11 cellular contexts compared by ENCODE assay signal in the genomic region with DNA sequence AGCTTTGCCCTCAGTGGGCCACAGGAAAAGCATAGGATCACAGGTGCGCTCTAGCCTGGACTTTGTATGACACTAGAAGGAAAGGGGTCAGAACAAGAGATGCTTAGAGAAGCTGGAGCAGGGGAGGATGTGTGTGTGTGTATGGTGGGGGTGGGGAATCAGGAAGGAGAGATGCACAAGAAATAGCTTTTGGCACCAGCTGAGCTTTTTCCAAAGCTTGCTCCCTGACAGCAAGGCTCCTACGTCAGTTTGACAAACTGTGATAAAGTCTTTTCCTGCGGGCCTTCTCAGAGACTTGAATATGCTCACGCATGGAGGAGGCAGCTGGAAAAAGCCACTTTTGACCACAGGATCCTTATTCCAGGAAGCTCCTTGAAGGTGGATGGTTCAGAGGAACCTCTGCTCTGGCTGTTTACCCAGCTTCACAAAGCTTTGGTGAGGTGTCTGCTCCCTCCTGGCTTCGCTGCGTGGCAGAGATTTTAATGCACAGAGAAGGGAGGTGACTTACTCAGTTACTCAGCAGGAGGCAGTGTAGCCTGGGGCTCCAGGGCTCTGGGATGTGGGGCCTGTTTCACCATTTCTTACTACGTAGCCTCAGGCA. TPM values are rescaled to one million over a fixed set of nuclear protein-coding genes. Genes with fewer than 3 reads are reported as not detected.
DNase-seq lines count a peak whose midpoint lies in the region; ATAC-seq, FAIRE-seq and TF ChIP-seq lines count a peak whose summit lies in the region.
"Had no signal": no experiment of that assay in that cellular context is flagged by ENCODE, and none has a peak within 500 bp of the region (broad histone marks: within the 10 kb centered on the region; RNA-seq: fewer than 3 reads in every experiment).

No MANE protein-coding gene starts in this region.

- no peak overlapping the region for H3K23ac ChIP-seq in H1 (ENCODE audit: insufficient read length)

- H3K4me3 Mint-ChIP-seq in activated CD4-positive, alpha-beta T cell treated with anti-CD3 and anti-CD28 coated beads, Interleukin-2, amount 10 ng/mL, durations not matched to agents 24 days and 14 days: no peak overlapping the region

- 80% methylated on average over 7 of the region's 7 CpGs; no CpG with 5 or more reads in 1 of the 2 experiments for WGBS in H1 (ENCODE audit: extremely low coverage in 1 of 2, insufficient coverage in 1 of 2, insufficient read length in 1 of 2, insufficient replicate concordance in 2 of 2, low coverage in 1 of 2, low lambda C conversion rate in 2 of 2, missing lambda C conversion rate in 1 of 2), 2 experiments

- H2AFZ ChIP-seq in H1 (ENCODE audit: low read length): no peak overlapping the region

- peaks cover 7 to 43% (median 23%) of the 10 kb centered on the region in 4 experiments for H3K4me1 ChIP-seq in H1 (replicated peaks in 1 of 4; ENCODE audit: control insufficient read depth in 3 of 4, insufficient read depth in 4 of 4, low read length in 3 of 4)
- H3K4me1 ChIP-seq in mucosa of stomach (ENCODE audit: control insufficient read depth, insufficient read depth, low read length): peaks cover 81% of the 10 kb centered on the region
- H3K4me1 ChIP-seq in upper lobe of right lung: peaks cover 81% of the 10 kb centered on the region

- H2BK20ac ChIP-seq in H1 (ENCODE audit: low read length): peak overlapping the region; percentile 86; the same call in 1 of the 2 replicates

- peaks cover 15% of the 10 kb centered on the region; the same call in 1 of the 2 replicates for H3K23me2 ChIP-seq in H1 (ENCODE audit: low read depth, low read length)

- no peaks in the 10 kb centered on the region for H3K79me1 ChIP-seq in H1 (ENCODE audit: low read depth, low read length)

- H2BK12ac ChIP-seq in H1 (ENCODE audit: low read depth, low read length): peak overlapping the region; percentile 84; the same call in 1 of the 2 replicates

- no peak for DNase-seq in activated CD4-positive, alpha-beta T cell treated with anti-CD3 and anti-CD28 coated beads, Interleukin-2, amount 10 ng/mL, durations not matched to agents 24 days and 14 days
- no peak for DNase-seq in activated CD4-positive, alpha-beta T cell treated with anti-CD3 and anti-CD28 coated beads for 48 hours
- DNase-seq in H1 (ENCODE audit: low read depth in 1 of 2, low spot score in 2 of 2) (no peak), upper lobe of right lung (no peak), NCI-H748 (lab: John Stamatoyannopoulos, UW; ENCODE audit: unreplicated experiment) (no peak)
- DNase-seq: ACHN, NCI-H345 had no signal

- H3K4me3 ChIP-seq in H1 (ENCODE audit: extremely low read depth in 1 of 4, insufficient read depth in 2 of 4, low read depth in 3 of 4, low read length in 4 of 4): no peak overlapping the region
- peak overlapping the region; percentile 49 for H3K4me3 ChIP-seq in mucosa of stomach (ENCODE audit: low read length)
- no peak overlapping the region for H3K4me3 ChIP-seq in upper lobe of right lung

- H3K27me3 Mint-ChIP-seq in activated CD4-positive, alpha-beta T cell treated with anti-CD3 and anti-CD28 coated beads, Interleukin-2, amount 10 ng/mL, durations not matched to agents 24 days and 14 days: peaks cover 33% of the 10 kb centered on the region

- CTCF ChIA-PET in H1 (lab: Charles Lee; ENCODE audit: partially characterized antibody): interaction anchor here (0.6 to 39.4 kb wide), 10 partner anchors 8 to 278 kb away, joined by 3 to 1347 read pairs (median 5); a partner anchor contains a TSS

- H3K56ac ChIP-seq in H1 (replicated peaks; ENCODE audit: insufficient read length, low read depth, low read length): no peak overlapping the region

- no peak for FAIRE-seq in H1 (lab: Jason Lieb, UNC)
- FAIRE-seq: TTC549 had no signal

- TF ChIP-seq RAD21 in H1 (IDR thresholded peaks at IDR 0.05 in 1 of 2, conservative IDR thresholded peaks at IDR 0.05 in 1 of 2; ENCODE audit: low read depth in 2 of 2, low read length in 2 of 2): no peak

- H2AK5ac ChIP-seq in H1 (ENCODE audit: low read depth, low read length): peak overlapping the region; percentile 96

- no peak overlapping the region for H4K8ac ChIP-seq in H1 (ENCODE audit: extremely low read depth, insufficient read depth, low read length)

- POLR2A ChIA-PET in H1 (lab: Charles Lee; ENCODE audit: partially characterized antibody): interaction anchor here (1.0 to 12.2 kb wide), 4 partner anchors 17 to 37 kb away, joined by 3 to 198 read pairs (median 9); no protein-coding TSS in a partner anchor

- H3K9me3 Mint-ChIP-seq in activated CD4-positive, alpha-beta T cell treated with anti-CD3 and anti-CD28 coated beads, Interleukin-2, amount 10 ng/mL, durations not matched to agents 24 days and 14 days: no peaks in the 10 kb centered on the region

- H3K79me2 ChIP-seq in H1 (ENCODE audit: control insufficient read depth in 1 of 2, insufficient read depth in 2 of 2, low read length in 2 of 2): no peaks in the 10 kb centered on the region

- H4K5ac ChIP-seq in H1 (ENCODE audit: insufficient read length, low read depth, low read length): no peak overlapping the region

- no peak overlapping the region for H2BK15ac ChIP-seq in H1 (ENCODE audit: low read length)

- H2BK120ac ChIP-seq in H1 (replicated peaks; ENCODE audit: low read depth, low read length): peak overlapping the region; percentile 49

- no peak overlapping the region for H3K14ac ChIP-seq in H1 (ENCODE audit: insufficient read length)

- H3K4ac ChIP-seq in H1 (replicated peaks; ENCODE audit: insufficient read length, low read depth, low read length): no peak overlapping the region

- ATAC-seq in upper lobe of right lung: no peak
- no peak for ATAC-seq in HG02798 (IDR thresholded peaks at IDR 0.05; ENCODE audit: poor library complexity, unreplicated experiment)
- no peak for ATAC-seq in GM19455 (IDR thresholded peaks at IDR 0.05; ENCODE audit: unreplicated experiment)

- H3K4me2 ChIP-seq in H1 (ENCODE audit: insufficient read depth in 1 of 2, low read depth in 2 of 2, low read length in 2 of 2): peak overlapping the region in 1 of 2 experiments; percentile 38; a peak in 2 of 4 replicates

- peak overlapping the region; percentile 57 for H4K91ac ChIP-seq in H1 (replicated peaks; ENCODE audit: insufficient read length, low read length)

- no peaks in the 10 kb centered on the region for H4K20me1 ChIP-seq in H1 (replicated peaks in 1 of 2; ENCODE audit: control insufficient read depth in 1 of 2, insufficient read depth in 2 of 2, low read length in 2 of 2)

- H3K9ac ChIP-seq in H1 (replicated peaks in 1 of 4; ENCODE audit: extremely low read depth in 1 of 4, low read depth in 3 of 4, low read length in 3 of 4) (no peak overlapping the region), mucosa of stomach (ENCODE audit: low read length) (peak overlapping the region; percentile 97)

- TF ChIP-seq CTCF in H1 (IDR thresholded peaks at IDR 0.05; ENCODE audit: control extremely low read depth in 1 of 3, insufficient read depth in 1 of 3, low read depth in 1 of 3, low read length in 3 of 3): no peak
- TF ChIP-seq CTCF in upper lobe of right lung (IDR thresholded peaks at IDR 0.05): no peak

- no peak overlapping the region for H3K27ac ChIP-seq in H1 (ENCODE audit: low read depth, low read length)
- H3K27ac ChIP-seq in upper lobe of right lung: peak overlapping the region; percentile 97

- no peaks in the 10 kb centered on the region for H3K36me3 ChIP-seq in H1 (ENCODE audit: control insufficient read depth in 2 of 4, insufficient read depth in 4 of 4, low read length in 3 of 4)
- H3K36me3 ChIP-seq in mucosa of stomach (ENCODE audit: control insufficient read depth, insufficient read depth, low read length): peaks cover 24% of the 10 kb centered on the region
- peaks cover 32% of the 10 kb centered on the region for H3K36me3 ChIP-seq in upper lobe of right lung

- no peak for TF ChIP-seq POLR2A in H1 (IDR thresholded peaks at IDR 0.05; ENCODE audit: control extremely low read depth in 1 of 2, low read depth in 2 of 2, low read length in 2 of 2)

- peaks cover 6 to 22% (median 11%) of the 10 kb centered on the region in 4 experiments; a peak in 6 of 7 replicates for H3K27me3 ChIP-seq in H1 (replicated peaks in 1 of 4; ENCODE audit: control insufficient read depth in 3 of 4, extremely low read depth in 1 of 4, insufficient read depth in 3 of 4, low read length in 3 of 4)
- H3K27me3 ChIP-seq in mucosa of stomach (ENCODE audit: control insufficient read depth, insufficient read depth, low read length): no peaks in the 10 kb centered on the region
- H3K27me3 ChIP-seq in upper lobe of right lung: no peaks in the 10 kb centered on the region

- peak overlapping the region; percentile 75; the same call in 1 of the 2 replicates for H2BK5ac ChIP-seq in H1 (ENCODE audit: low read depth, low read length)

- H3K18ac ChIP-seq in H1 (ENCODE audit: extremely low read depth, low read length): 0 out of 2 replicates have a peak overlapping the region, but pooled peaks have one; percentile 71

- H3K9me3 ChIP-seq in H1 (ENCODE audit: insufficient read depth in 2 of 2, low read depth in 1 of 2, low read length in 1 of 2) (no peaks in the 10 kb centered on the region), mucosa of stomach (ENCODE audit: control insufficient read depth, low read length) (no peaks in the 10 kb centered on the region), upper lobe of right lung (no peaks in the 10 kb centered on the region)

- peaks cover 27% of the 10 kb centered on the region for H3K4me1 Mint-ChIP-seq in activated CD4-positive, alpha-beta T cell treated with anti-CD3 and anti-CD28 coated beads, Interleukin-2, amount 10 ng/mL, durations not matched to agents 24 days and 14 days

- TF ChIP-seq EP300 in H1 (IDR thresholded peaks at IDR 0.05; ENCODE audit: borderline replicate concordance in 1 of 2, low read depth in 2 of 2, low read length in 2 of 2): no peak

- peak overlapping the region; percentile 31 for H3K27ac Mint-ChIP-seq in activated CD4-positive, alpha-beta T cell treated with anti-CD3 and anti-CD28 coated beads, Interleukin-2, amount 10 ng/mL, durations not matched to agents 24 days and 14 days

- no peaks in the 10 kb centered on the region for H3K36me3 Mint-ChIP-seq in activated CD4-positive, alpha-beta T cell treated with anti-CD3 and anti-CD28 coated beads, Interleukin-2, amount 10 ng/mL, durations not matched to agents 24 days and 14 days (ENCODE audit: low read depth)

- intact Hi-C loops in activated CD4-positive, alpha-beta T cell treated with anti-CD3 and anti-CD28 coated beads, Interleukin-2, amount 10 ng/mL, durations not matched to agents 24 days and 14 days (cut with micrococcal nuclease): no loop called here
- intact Hi-C loops in upper lobe of right lung (cut with DNase I): no loop called here

RNA-seq across cellular contexts. Expression of a gene that starts 3.9 kb away (rescaled TPM):
- 1.0 and 1.2 TPM in 2 replicates for total RNA-seq in activated CD4-positive, alpha-beta T cell treated with anti-CD3 and anti-CD28 coated beads, Interleukin-2, amount 10 ng/mL, durations not matched to agents 24 days and 14 days
- 10.1 and 11.2 TPM in 2 replicates for total RNA-seq in H1 (2021; fragmentation: NEBNext Ultra II Directional; extraction: Animal tissue kit (Norgen Biotek cat#: 25700))
- polyA plus RNA-seq in H1 (2011; rRNA removed): 8.3 and 15.4 TPM in 2 replicates
- 5.3 TPM for polyA plus RNA-seq in H1 (2011; cell fraction: cytosol; rRNA removed)
- polyA plus RNA-seq in H1 (2011; cell fraction: nucleus; rRNA removed): 7.8 TPM
- polyA plus RNA-seq in H1 (2012, experiment 1 of 2): 5.5 to 11.6 TPM (median 10.8 TPM) in 4 replicates
- polyA plus RNA-seq in H1 (2012, experiment 2 of 2): 8.9 TPM
- 11.0 TPM for polyA plus RNA-seq in H1 (2013, experiment 1 of 2)
- 10.5 TPM for polyA plus RNA-seq in H1 (2013, experiment 2 of 2)
- 2.1 and 2.2 TPM in 2 replicates for polyA minus RNA-seq in H1 (2011; rRNA and poly(A)+ RNA removed)
- polyA minus RNA-seq in H1 (2011; cell fraction: cytosol; rRNA and poly(A)+ RNA removed): 4.3 TPM
- polyA minus RNA-seq in H1 (2011; cell fraction: nucleus; rRNA and poly(A)+ RNA removed): 5.1 TPM
- 73.9 TPM for total RNA-seq in upper lobe of right lung

RNA-seq across cellular contexts. Expression of a gene that starts 15.7 kb away (rescaled TPM):
- total RNA-seq in activated CD4-positive, alpha-beta T cell treated with anti-CD3 and anti-CD28 coated beads, Interleukin-2, amount 10 ng/mL, durations not matched to agents 24 days and 14 days: not detected in 2 replicates
- not detected in 2 replicates for total RNA-seq in H1 (2021; fragmentation: NEBNext Ultra II Directional; extraction: Animal tissue kit (Norgen Biotek cat#: 25700))
- polyA plus RNA-seq in H1 (2011; rRNA removed): not detected in 2 replicates
- not detected for polyA plus RNA-seq in H1 (2011; cell fraction: cytosol; rRNA removed)
- not detected for polyA plus RNA-seq in H1 (2011; cell fraction: nucleus; rRNA removed)
- polyA plus RNA-seq in H1 (2012, experiment 1 of 2): not detected in 4 replicates
- not detected for polyA plus RNA-seq in H1 (2012, experiment 2 of 2)
- not detected for polyA plus RNA-seq in H1 (2013, experiment 1 of 2)
- not detected for polyA plus RNA-seq in H1 (2013, experiment 2 of 2)
- polyA minus RNA-seq in H1 (2011; rRNA and poly(A)+ RNA removed): not detected in 2 replicates
- polyA minus RNA-seq in H1 (2011; cell fraction: cytosol; rRNA and poly(A)+ RNA removed): not detected
- polyA minus RNA-seq in H1 (2011; cell fraction: nucleus; rRNA and poly(A)+ RNA removed): not detected
- total RNA-seq in upper lobe of right lung: 2.5 TPM

RNA-seq across cellular contexts. Expression of a gene that starts 44.4 kb away (rescaled TPM):
- 75.8 and 77.2 TPM in 2 replicates for total RNA-seq in activated CD4-positive, alpha-beta T cell treated with anti-CD3 and anti-CD28 coated beads, Interleukin-2, amount 10 ng/mL, durations not matched to agents 24 days and 14 days
- total RNA-seq in H1 (2021; fragmentation: NEBNext Ultra II Directional; extraction: Animal tissue kit (Norgen Biotek cat#: 25700)): 46.5 and 49.3 TPM in 2 replicates
- 57.2 and 81.0 TPM in 2 replicates for polyA plus RNA-seq in H1 (2011; rRNA removed)
- 58.2 TPM for polyA plus RNA-seq in H1 (2011; cell fraction: cytosol; rRNA removed)
- polyA plus RNA-seq in H1 (2011; cell fraction: nucleus; rRNA removed): 170 TPM
- 43.4 to 56.3 TPM (median 52.3 TPM) in 4 replicates for polyA plus RNA-seq in H1 (2012, experiment 1 of 2)
- polyA plus RNA-seq in H1 (2012, experiment 2 of 2): 38.5 TPM
- 31.2 TPM for polyA plus RNA-seq in H1 (2013, experiment 1 of 2)
- polyA plus RNA-seq in H1 (2013, experiment 2 of 2): 28.6 TPM
- 25.7 and 39.1 TPM in 2 replicates for polyA minus RNA-seq in H1 (2011; rRNA and poly(A)+ RNA removed)
- polyA minus RNA-seq in H1 (2011; cell fraction: cytosol; rRNA and poly(A)+ RNA removed): 36.0 TPM
- 64.4 TPM for polyA minus RNA-seq in H1 (2011; cell fraction: nucleus; rRNA and poly(A)+ RNA removed)
- 64.4 TPM for total RNA-seq in upper lobe of right lung

RNA-seq across cellular contexts. Expression of a gene that starts 45.0 kb away (rescaled TPM):
- not detected in 2 replicates for total RNA-seq in activated CD4-positive, alpha-beta T cell treated with anti-CD3 and anti-CD28 coated beads, Interleukin-2, amount 10 ng/mL, durations not matched to agents 24 days and 14 days
- 14.4 and 14.6 TPM in 2 replicates for total RNA-seq in H1 (2021; fragmentation: NEBNext Ultra II Directional; extraction: Animal tissue kit (Norgen Biotek cat#: 25700))
- 13.5 and 17.4 TPM in 2 replicates for polyA plus RNA-seq in H1 (2011; rRNA removed)
- 11.2 TPM for polyA plus RNA-seq in H1 (2011; cell fraction: cytosol; rRNA removed)
- polyA plus RNA-seq in H1 (2011; cell fraction: nucleus; rRNA removed): 23.7 TPM
- 7.9 to 13.1 TPM (median 11.6 TPM) in 4 replicates for polyA plus RNA-seq in H1 (2012, experiment 1 of 2)
- 11.4 TPM for polyA plus RNA-seq in H1 (2012, experiment 2 of 2)
- polyA plus RNA-seq in H1 (2013, experiment 1 of 2): 9.2 TPM
- 9.2 TPM for polyA plus RNA-seq in H1 (2013, experiment 2 of 2)
- 6.8 and 7.5 TPM in 2 replicates for polyA minus RNA-seq in H1 (2011; rRNA and poly(A)+ RNA removed)
- polyA minus RNA-seq in H1 (2011; cell fraction: cytosol; rRNA and poly(A)+ RNA removed): 11.4 TPM
- 5.0 TPM for polyA minus RNA-seq in H1 (2011; cell fraction: nucleus; rRNA and poly(A)+ RNA removed)
- total RNA-seq in upper lobe of right lung: 17.0 TPM
